ENCODE assay signal across 8 cellular contexts in genomic region chr14:61025239-61026223, GRCh38. TPM values are rescaled to one million over a fixed set of nuclear protein-coding genes. Genes with fewer than 3 reads are reported as not detected.
DNase-seq lines count a peak whose midpoint lies in the region; ATAC-seq and TF ChIP-seq lines count a peak whose summit lies in the region.

No MANE protein-coding gene starts in this region.

- no peak overlapping the region for H3K4me3 ChIP-seq in right atrium auricular region

- no peaks in the 10 kb centered on the region for H3K9me3 ChIP-seq in right atrium auricular region

- TF ChIP-seq CTCF in right atrium auricular region (IDR thresholded peaks at IDR 0.05), result peak; percentile 75 to 90

- H3K36me3 ChIP-seq in right atrium auricular region, result no peaks in the 10 kb centered on the region

- peak; percentile 84 for DNase-seq in Ammon's horn (ENCODE audit: low spot score)
- peak; percentile 7 for DNase-seq in NCI-H1048 (lab: John Stamatoyannopoulos, UW)
- peak; percentile 79 for DNase-seq in SK-MEL-5 (ENCODE audit: low read depth, low spot score)
- DNase-seq in amniotic epithelial cell (ENCODE audit: low read depth), result peak; percentile 65
- DNase-seq in right atrium auricular region (ENCODE audit: low spot score), result peak; percentile 70
- peak; percentile 72 for DNase-seq in renal cortical epithelial cell (ENCODE audit: low read depth)
- DNase-seq in cortex of kidney (lab: John Stamatoyannopoulos, UW), result no peak

- in situ Hi-C loops in SK-MEL-5 (cut with HindIII; ENCODE audit: low pct_unique_long_range_greater_than_20kb, low sequenced_read_pairs), result no loop called here

- no peaks in the 10 kb centered on the region for H3K27me3 ChIP-seq in right atrium auricular region

- ATAC-seq in GM19395 (IDR thresholded peaks at IDR 0.05; ENCODE audit: unreplicated experiment), result peak; percentile 86

- no peaks in the 10 kb centered on the region for H3K4me1 ChIP-seq in right atrium auricular region

- no peak overlapping the region for H3K27ac ChIP-seq in right atrium auricular region

RNA-seq across cellular contexts. Expression of gene SLC38A6, which starts 44.5 kb away (rescaled TPM):
- 32.0 and 32.7 TPM in 2 replicates for total RNA-seq in SK-MEL-5 (2014; rRNA removed; shearing (Covaris generic))
- 14.1 and 14.2 TPM in 2 replicates for polyA plus RNA-seq in SK-MEL-5 (2015; cell fraction: cytosol; rRNA removed)
- 31.3 and 45.1 TPM in 2 replicates for polyA plus RNA-seq in SK-MEL-5 (2015; cell fraction: nucleus; rRNA removed)
- 1 to 10 TPM; 5.7 to 6.9 TPM for total RNA-seq in right atrium auricular region
- 25.9 and 34.7 TPM in 2 replicates for total RNA-seq in renal cortical epithelial cell

RNA-seq across cellular contexts. Expression of gene TRMT5, which starts 44.7 kb away (rescaled TPM):
- total RNA-seq in SK-MEL-5 (2014; rRNA removed; shearing (Covaris generic)), result 12.6 and 22.7 TPM in 2 replicates
- polyA plus RNA-seq in SK-MEL-5 (2015; cell fraction: cytosol; rRNA removed), result 7.8 and 10.5 TPM in 2 replicates
- polyA plus RNA-seq in SK-MEL-5 (2015; cell fraction: nucleus; rRNA removed), result 13.4 and 32.5 TPM in 2 replicates
- total RNA-seq in right atrium auricular region, result 1 to 10 TPM; 4.2 to 4.6 TPM
- total RNA-seq in renal cortical epithelial cell, result 11.6 and 28.5 TPM in 2 replicates
